25 cellular contexts compared by ENCODE assay signal in the genomic region with DNA sequence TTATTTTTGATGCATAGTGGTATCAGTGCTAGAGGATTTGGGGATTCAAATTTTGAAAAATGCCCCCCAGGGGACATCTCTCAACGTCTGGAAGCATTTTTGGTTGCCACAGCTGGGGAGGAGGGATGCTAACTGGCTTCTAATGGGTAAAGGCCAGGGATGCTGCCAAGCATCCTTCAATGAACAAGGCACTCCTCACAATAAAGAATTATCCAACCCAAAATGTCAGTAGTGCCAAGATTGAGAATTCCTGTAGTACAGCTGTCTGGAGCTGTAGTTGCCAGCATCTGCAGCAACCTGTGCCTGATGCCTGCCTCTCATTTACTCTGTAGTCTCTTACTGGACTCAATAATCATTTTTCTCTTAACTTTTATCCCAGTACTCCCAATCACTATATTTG.
"Had no signal": no experiment of that assay in that cellular context is flagged by ENCODE, and none has a peak within 500 bp of the region (broad histone marks: within the 10 kb centered on the region; RNA-seq: fewer than 3 reads in every experiment).

No MANE protein-coding gene starts in this region.

- H2AFZ ChIP-seq: parathyroid adenoma had no signal

- H3K4me1 ChIP-seq: thyroid gland had no signal

- H3K27me3 ChIP-seq: brain microvascular endothelial cell, cardiac muscle cell, gastrocnemius medialis, suprapubic skin, thyroid gland had no signal

- H3K9me3 Mint-ChIP-seq: stimulated activated naive CD8-positive, alpha-beta T cell treated with anti-CD3 and anti-CD28 coated beads, Interleukin-15, amount 100 ng/mL, for 72 hours had no signal

- ATAC-seq: esophagus mucosa; gastrocnemius medialis; psoas muscle; sciatic nerve; stimulated activated naive B cell treated with anti-CD40 and anti-IgM and Interleukin-4, amounts not matched to agents 10 μg/mL and 1 μg/mL and 100 μg/mL, for 72 hours; stimulated activated naive CD8-positive, alpha-beta T cell treated with anti-CD3 and anti-CD28 coated beads, Interleukin-15, amount 100 ng/mL, for 72 hours had no signal

- FAIRE-seq: endometrium, islet of Langerhans had no signal

- H3K9me3 ChIP-seq: gastrocnemius medialis, psoas muscle, suprapubic skin, thyroid gland had no signal

- H3K4me3 Mint-ChIP-seq: mesothelial cell of epicardium; naive B cell; nephron; stimulated activated naive B cell treated with anti-CD40 and anti-IgM and Interleukin-4, amounts not matched to agents 10 μg/mL and 1 μg/mL and 100 μg/mL, for 72 hours; stimulated activated naive CD8-positive, alpha-beta T cell treated with anti-CD3 and anti-CD28 coated beads, Interleukin-15, amount 100 ng/mL, for 72 hours had no signal

- H3K27ac Mint-ChIP-seq: nephron; stimulated activated naive B cell treated with anti-CD40 and anti-IgM and Interleukin-4, amounts not matched to agents 10 μg/mL and 1 μg/mL and 100 μg/mL, for 72 hours; stimulated activated naive CD8-positive, alpha-beta T cell treated with anti-CD3 and anti-CD28 coated beads, Interleukin-15, amount 100 ng/mL, for 72 hours had no signal

- H3K27me3 Mint-ChIP-seq: naive B cell; stimulated activated naive B cell treated with anti-CD40 and anti-IgM and Interleukin-4, amounts not matched to agents 10 μg/mL and 1 μg/mL and 100 μg/mL, for 72 hours; stimulated activated naive CD8-positive, alpha-beta T cell treated with anti-CD3 and anti-CD28 coated beads, Interleukin-15, amount 100 ng/mL, for 72 hours had no signal

- DNase-seq: brain microvascular endothelial cell; cortex of kidney; effector memory CD4-positive, alpha-beta T cell; gastrocnemius medialis; glutamatergic neuron; kidney glomerular epithelial cell; mammary epithelial cell; naive B cell; occipital lobe; psoas muscle; stimulated activated CD4-positive, alpha-beta T cell treated with anti-CD3 and anti-CD28 coated beads, Interleukin-2, amount 100 ng/mL, for 24 hours; stimulated activated CD4-positive, alpha-beta T cell treated with anti-CD3 and anti-CD28 coated beads, Interleukin-4, amount 100 ng/mL, for 4 hours; stimulated activated naive B cell treated with anti-CD40 and anti-IgM and Interleukin-4, amounts not matched to agents 10 μg/mL and 1 μg/mL and 100 μg/mL, for 72 hours; stimulated activated naive CD8-positive, alpha-beta T cell treated with anti-CD3 and anti-CD28 coated beads, Interleukin-15, amount 100 ng/mL, for 72 hours; thyroid gland had no signal

- H3K27ac ChIP-seq: brain microvascular endothelial cell, cardiac muscle cell, gastrocnemius medialis, parathyroid adenoma, psoas muscle, skin epidermis, suprapubic skin, thyroid gland had no signal

- H3K4me3 ChIP-seq: cardiac muscle cell, gastrocnemius medialis, psoas muscle, skin epidermis, suprapubic skin, thyroid gland had no signal

- H3K36me3 ChIP-seq: brain microvascular endothelial cell, gastrocnemius medialis, thyroid gland had no signal
